16 cellular contexts compared by ENCODE assay signal in the genomic region with DNA sequence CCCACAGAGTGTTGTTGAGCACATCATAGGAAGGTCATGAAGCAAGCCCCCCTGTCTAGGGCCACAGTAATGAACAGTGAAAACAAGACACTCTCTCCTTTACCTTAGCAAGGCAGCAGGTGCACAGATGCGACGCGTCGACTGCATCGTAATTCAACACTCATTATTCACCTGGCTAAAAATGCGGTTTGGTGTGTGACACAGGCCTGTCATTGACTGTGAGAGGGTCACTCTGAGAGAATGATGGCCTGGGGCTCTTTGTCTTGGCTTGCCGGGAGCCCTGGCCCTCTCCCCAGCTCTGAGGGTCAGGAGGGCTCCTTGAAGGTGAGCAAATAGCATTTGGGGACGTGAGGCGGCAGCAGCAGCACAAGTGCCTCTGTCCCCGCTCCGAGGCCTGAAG. TPM values are rescaled to one million over a fixed set of nuclear protein-coding genes. Genes with fewer than 3 reads are reported as not detected.
A peak's percentile ranks its signal among the peaks of the same experiment; 100 is the strongest.
DNase-seq lines count a peak whose midpoint lies in the region; ATAC-seq and TF ChIP-seq lines count a peak whose summit lies in the region.
"Had no signal": no experiment of that assay in that cellular context is flagged by ENCODE, and none has a peak within 500 bp of the region (broad histone marks: within the 10 kb centered on the region; RNA-seq: fewer than 3 reads in every experiment).

No MANE protein-coding gene starts in this region.

- intact Hi-C loops in sigmoid colon (cut with DNase I) (no loop called here), vagina (cut with DNase I) (loop anchor here (5.0 kb wide), 1 partner anchor 45 kb away; a partner anchor contains a TSS)

- no peaks in the 10 kb centered on the region for H3K27me3 ChIP-seq in endodermal cell (ENCODE audit: control insufficient read depth, insufficient read depth, low read length, poor library complexity, severe bottlenecking)
- H3K27me3 ChIP-seq in sigmoid colon = no peaks in the 10 kb centered on the region
- no peaks in the 10 kb centered on the region for H3K27me3 ChIP-seq in vagina
- H3K27me3 ChIP-seq: adrenal gland, MG63 had no signal

- no peak overlapping the region for H3K4me3 Mint-ChIP-seq in endodermal cell
- H3K4me3 Mint-ChIP-seq: activated CD4-positive, alpha-beta T cell treated with anti-CD3 and anti-CD28 coated beads, Interleukin-2, amount 10 ng/mL, durations not matched to agents 24 days and 14 days; CD8-positive, alpha-beta memory T cell had no signal

- peaks cover 35% of the 10 kb centered on the region for H3K4me1 ChIP-seq in endodermal cell (ENCODE audit: control insufficient read depth, insufficient read depth, low read length)
- peaks cover 0 to 88% (median 84%) of the 10 kb centered on the region in 4 donors for H3K4me1 ChIP-seq in sigmoid colon
- peaks cover 85% of the 10 kb centered on the region for H3K4me1 ChIP-seq in vagina

- TF ChIP-seq POLR2A in sigmoid colon (IDR thresholded peaks at IDR 0.05) = no peak
- no peak for TF ChIP-seq POLR2A in vagina (IDR thresholded peaks at IDR 0.05)

- 90 to 94% methylated on average over 6 to 11 of the region's 11 CpGs for WGBS in endodermal cell (ENCODE audit: insufficient coverage in 1 of 2, insufficient read length in 1 of 2), 2 experiments
- 94 to 95% methylated on average over 11 of the region's 11 CpGs for WGBS in sigmoid colon, 2 donors

- no peaks in the 10 kb centered on the region for H3K27me3 Mint-ChIP-seq in endodermal cell (ENCODE audit: insufficient read depth)
- H3K27me3 Mint-ChIP-seq: progenitor cell of endocrine pancreas had no signal

- no peak overlapping the region for H3K9ac ChIP-seq in endodermal cell (ENCODE audit: extremely low read depth, low read length, poor library complexity, severe bottlenecking)

- no peak for ATAC-seq in stimulated activated naive CD8-positive, alpha-beta T cell treated with anti-CD3 and anti-CD28 coated beads, Interleukin-15, Interleukin-2, amounts not matched to agents 100 U/mL and 50 U/mL, for 24 hours
- ATAC-seq in HG02981 (IDR thresholded peaks at IDR 0.05; ENCODE audit: unreplicated experiment) = no peak

- DNase-seq in NCI-H1092 treated with DMSO at 0.1 percent for 48 hours (lab: John Stamatoyannopoulos, UW) (peak; percentile 40), NCI-H1092 (lab: John Stamatoyannopoulos, UW) (no peak), NCI-H510A treated with DMSO at 0.1 percent for 48 hours (lab: John Stamatoyannopoulos, UW) (peak; percentile 23), endodermal cell (no peak), sigmoid colon (no peak), vagina (ENCODE audit: extremely low spot score in 2 of 2) (no peak)
- DNase-seq in stimulated activated naive CD8-positive, alpha-beta T cell treated with anti-CD3 and anti-CD28 coated beads, Interleukin-15, Interleukin-2, amounts not matched to agents 100 U/mL and 50 U/mL, for 24 hours = no peak
- DNase-seq: activated CD4-positive, alpha-beta T cell treated with anti-CD3 and anti-CD28 coated beads, Interleukin-2, amount 10 ng/mL, durations not matched to agents 24 days and 14 days; adrenal gland; CD8-positive, alpha-beta memory T cell; erythroblast; MG63; stimulated activated CD4-positive, alpha-beta T cell treated with anti-CD3 and anti-CD28 coated beads, Interleukin-2, amount 100 ng/mL, for 24 hours; stimulated activated CD8-positive, alpha-beta memory T cell treated with anti-CD3 and anti-CD28 coated beads, Interleukin-4, amount 100 ng/mL, for 48 hours had no signal

- H3K36me3 ChIP-seq in endodermal cell (ENCODE audit: control insufficient read depth, insufficient read depth, low read length) (peaks cover 41% of the 10 kb centered on the region), sigmoid colon (no peaks in the 10 kb centered on the region), vagina (no peaks in the 10 kb centered on the region)
- H3K36me3 ChIP-seq: adrenal gland, MG63 had no signal

- peaks cover 65% of the 10 kb centered on the region for H3K4me1 Mint-ChIP-seq in endodermal cell
- H3K4me1 Mint-ChIP-seq: activated CD4-positive, alpha-beta T cell treated with anti-CD3 and anti-CD28 coated beads, Interleukin-2, amount 10 ng/mL, durations not matched to agents 24 days and 14 days; CD8-positive, alpha-beta memory T cell had no signal

- H3K4me3 ChIP-seq in endodermal cell (ENCODE audit: low read length) (no peak overlapping the region), sigmoid colon (no peak overlapping the region), vagina (no peak overlapping the region)
- H3K4me3 ChIP-seq: adrenal gland, MG63 had no signal

- H3K9me3 Mint-ChIP-seq in endodermal cell = no peaks in the 10 kb centered on the region
- H3K9me3 Mint-ChIP-seq: activated CD4-positive, alpha-beta T cell treated with anti-CD3 and anti-CD28 coated beads, Interleukin-2, amount 10 ng/mL, durations not matched to agents 24 days and 14 days; CD8-positive, alpha-beta memory T cell had no signal

- peak overlapping the region; percentile 44 for H3K27ac Mint-ChIP-seq in endodermal cell
- H3K27ac Mint-ChIP-seq: activated CD4-positive, alpha-beta T cell treated with anti-CD3 and anti-CD28 coated beads, Interleukin-2, amount 10 ng/mL, durations not matched to agents 24 days and 14 days had no signal

- no peaks in the 10 kb centered on the region for H3K9me3 ChIP-seq in endodermal cell (ENCODE audit: control insufficient read depth, low read length)
- H3K9me3 ChIP-seq in sigmoid colon = no peaks in the 10 kb centered on the region
- no peaks in the 10 kb centered on the region for H3K9me3 ChIP-seq in vagina
- H3K9me3 ChIP-seq: adrenal gland, MG63 had no signal

- H3K36me3 Mint-ChIP-seq in endodermal cell (ENCODE audit: low read depth) = peaks cover 8% of the 10 kb centered on the region
- H3K36me3 Mint-ChIP-seq: CD8-positive, alpha-beta memory T cell had no signal

- H3K27ac ChIP-seq in endodermal cell (ENCODE audit: low read depth, low read length) (peak overlapping the region; percentile 78), sigmoid colon (peak overlapping the region; percentile 70 to 90 (median 84)), vagina (no peak overlapping the region)
- H3K27ac ChIP-seq: adrenal gland had no signal

- TF ChIP-seq CTCF in endodermal cell (conservative IDR thresholded peaks at IDR 0.05) (no peak), sigmoid colon (IDR thresholded peaks at IDR 0.05) (no peak), vagina (IDR thresholded peaks at IDR 0.05) (no peak)

- no peak for TF ChIP-seq EP300 in sigmoid colon (IDR thresholded peaks at IDR 0.05)

RNA-seq across cellular contexts. Expression of a gene that starts 46.8 kb away (rescaled TPM):
- total RNA-seq in endodermal cell (10 to 100 TPM; 28.1 to 38.1 TPM), sigmoid colon (10 to 100 TPM in 3 of 4 donors, 1 to 10 TPM in 1; 6.8 to 33.7 (median 10.3) TPM), vagina (20.9 TPM)
- 10.8 TPM for polyA plus RNA-seq in endodermal cell (2013, experiment 1 of 2)
- 12.5 TPM for polyA plus RNA-seq in endodermal cell (2013, experiment 2 of 2)
- polyA plus RNA-seq in sigmoid colon = 10 to 100 TPM in 2 of 3 donors, 1 to 10 TPM in 1; 9.5 to 11.7 (median 10.2) TPM

Comparison
In these comparisons a context has a peak if more than half of its experiments do, and no peak if none do; other contexts are left out.
1. DNase-seq: peak in NCI-H1092 treated with DMSO at 0.1 percent for 48 hours (single experiment) and NCI-H510A treated with DMSO at 0.1 percent for 48 hours (single experiment); none in NCI-H1092 (single experiment), endodermal cell (single experiment), sigmoid colon (single experiment), vagina (0 of 2) and stimulated activated naive CD8-positive, alpha-beta T cell treated with anti-CD3 and anti-CD28 coated beads, Interleukin-15, Interleukin-2, amounts not matched to agents 100 U/mL and 50 U/mL, for 24 hours (single experiment).